Comparison of ENCODE assay signal across 1 cellular context in the genomic region with DNA sequence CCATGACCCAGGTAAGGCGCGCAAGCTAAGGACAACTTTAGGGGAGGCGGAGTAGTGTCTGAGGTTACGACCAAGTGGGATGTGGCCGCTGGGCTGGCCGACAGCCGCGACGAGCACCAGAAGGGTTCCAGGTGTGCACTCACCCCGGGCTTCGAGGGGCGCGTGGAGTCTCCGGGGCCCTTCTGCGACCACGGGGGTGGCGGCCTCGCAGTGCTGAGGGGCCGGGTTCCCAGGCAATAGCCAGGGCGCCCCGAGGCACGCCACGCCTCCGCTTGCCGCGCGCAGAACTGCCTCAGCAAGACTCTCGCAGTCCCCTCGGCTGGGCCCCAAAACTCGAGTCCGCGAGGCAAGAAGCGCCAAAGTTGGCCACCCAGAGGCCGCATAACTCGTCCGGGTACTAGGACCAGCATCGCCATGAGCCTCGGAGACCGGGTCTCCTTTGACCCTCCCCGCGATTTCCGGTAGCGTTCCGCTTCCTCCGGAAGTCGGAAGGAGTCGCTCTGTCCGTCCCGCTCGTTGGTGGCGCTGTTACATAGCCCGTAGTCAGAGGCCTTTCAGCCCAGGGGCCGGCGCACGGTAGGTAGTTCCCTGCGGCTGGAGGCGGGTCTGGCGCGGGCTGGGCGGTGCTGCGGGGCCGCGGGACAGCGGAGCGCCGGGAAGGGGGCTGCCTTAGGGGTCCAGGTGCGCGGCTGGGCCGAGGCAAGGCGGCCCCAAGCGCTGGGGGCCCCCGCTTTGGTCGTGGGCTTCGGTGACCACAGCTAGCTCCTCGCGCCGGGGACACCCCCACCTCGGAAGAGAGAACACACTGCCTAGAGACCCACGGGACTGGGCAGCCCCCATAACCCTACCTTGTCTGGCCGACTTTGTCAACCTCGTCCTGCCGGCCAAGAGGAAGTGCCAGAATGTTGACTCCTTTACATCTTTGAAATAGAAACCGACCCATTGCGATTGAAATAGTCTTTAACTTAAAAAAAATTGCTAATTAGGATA.
TF ChIP-seq lines count a peak whose summit lies in the region.

A gene with protein sequence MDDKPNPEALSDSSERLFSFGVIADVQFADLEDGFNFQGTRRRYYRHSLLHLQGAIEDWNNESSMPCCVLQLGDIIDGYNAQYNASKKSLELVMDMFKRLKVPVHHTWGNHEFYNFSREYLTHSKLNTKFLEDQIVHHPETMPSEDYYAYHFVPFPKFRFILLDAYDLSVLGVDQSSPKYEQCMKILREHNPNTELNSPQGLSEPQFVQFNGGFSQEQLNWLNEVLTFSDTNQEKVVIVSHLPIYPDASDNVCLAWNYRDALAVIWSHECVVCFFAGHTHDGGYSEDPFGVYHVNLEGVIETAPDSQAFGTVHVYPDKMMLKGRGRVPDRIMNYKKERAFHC (plus strand): TSS at position 503 of the 990 bp plus-strand sequence. CDS start 7,333 bp downstream, outside the sequence.
A gene (minus strand): TSS at position 442 of the 990 bp plus-strand sequence. CDS start 26 bp downstream, at position 416.

TF ChIP-seq in HepG2, 621 proteins besides CTCF, POLR2A, EP300 and RAD21 (continued from another document and continues in another):
- TF ChIP-seq, protein P1, sequence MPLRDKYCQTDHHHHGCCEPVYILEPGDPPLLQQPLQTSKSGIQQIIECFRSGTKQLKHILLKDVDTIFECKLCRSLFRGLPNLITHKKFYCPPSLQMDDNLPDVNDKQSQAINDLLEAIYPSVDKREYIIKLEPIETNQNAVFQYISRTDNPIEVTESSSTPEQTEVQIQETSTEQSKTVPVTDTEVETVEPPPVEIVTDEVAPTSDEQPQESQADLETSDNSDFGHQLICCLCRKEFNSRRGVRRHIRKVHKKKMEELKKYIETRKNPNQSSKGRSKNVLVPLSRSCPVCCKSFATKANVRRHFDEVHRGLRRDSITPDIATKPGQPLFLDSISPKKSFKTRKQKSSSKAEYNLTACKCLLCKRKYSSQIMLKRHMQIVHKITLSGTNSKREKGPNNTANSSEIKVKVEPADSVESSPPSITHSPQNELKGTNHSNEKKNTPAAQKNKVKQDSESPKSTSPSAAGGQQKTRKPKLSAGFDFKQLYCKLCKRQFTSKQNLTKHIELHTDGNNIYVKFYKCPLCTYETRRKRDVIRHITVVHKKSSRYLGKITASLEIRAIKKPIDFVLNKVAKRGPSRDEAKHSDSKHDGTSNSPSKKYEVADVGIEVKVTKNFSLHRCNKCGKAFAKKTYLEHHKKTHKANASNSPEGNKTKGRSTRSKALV (CRISPR knock-in tag; IDR thresholded peaks at IDR 0.05) = peak; percentile 80
- TF ChIP-seq ADNP (CRISPR knock-in tag; IDR thresholded peaks at IDR 0.05) (no peak), ZNF10 (CRISPR knock-in tag; IDR thresholded peaks at IDR 0.05; ENCODE audit: borderline replicate concordance, low read depth) (no peak), ZFYVE20 (CRISPR knock-in tag; IDR thresholded peaks at IDR 0.05; ENCODE audit: borderline replicate concordance, low read depth) (no peak; the same call in 1 of the 2 replicates), ZBTB7A (CRISPR knock-in tag; IDR thresholded peaks at IDR 0.05) (peak; percentile 91), CCDC6 (CRISPR knock-in tag; IDR thresholded peaks at IDR 0.05) (no peak), AGO1 (IDR thresholded peaks at IDR 0.05; ENCODE audit: low read depth, low read length, poor library complexity, severe bottlenecking) (peak; percentile 45), ZNF451 (CRISPR knock-in tag; IDR thresholded peaks at IDR 0.05) (peak; percentile 70; the same call in 1 of the 2 replicates), ZNF180 (CRISPR knock-in tag; IDR thresholded peaks at IDR 0.05; ENCODE audit: borderline replicate concordance, low read depth) (no peak), DNMT3B (CRISPR knock-in tag; conservative IDR thresholded peaks at IDR 0.05) (no peak), ZNF850 (CRISPR knock-in tag; conservative IDR thresholded peaks at IDR 0.05) (no peak), FOXO1 (CRISPR knock-in tag; IDR thresholded peaks at IDR 0.05) (no peak), JUND (CRISPR knock-in tag; IDR thresholded peaks at IDR 0.05) (peak; percentile 58; the same call in 1 of the 2 replicates), KAT8 (CRISPR knock-in tag; IDR thresholded peaks at IDR 0.05) (peak; percentile 96), ATAD3A (CRISPR knock-in tag; IDR thresholded peaks at IDR 0.05) (no peak), HMG20B (CRISPR knock-in tag; conservative IDR thresholded peaks at IDR 0.05) (no peak), ZNF543 (CRISPR knock-in tag; IDR thresholded peaks at IDR 0.05) (peak; percentile 80; the same call in 1 of the 2 replicates), ZNF431 (CRISPR knock-in tag; IDR thresholded peaks at IDR 0.05; ENCODE audit: borderline replicate concordance, low read depth) (peak; percentile 88), POLR2AphosphoS5 (IDR thresholded peaks at IDR 0.05; ENCODE audit: low read depth, low read length) (peak; percentile 78), ZNF746 (CRISPR knock-in tag; IDR thresholded peaks at IDR 0.05) (no peak), ZNF572 (CRISPR knock-in tag; IDR thresholded peaks at IDR 0.05) (no peak), HCFC1 (IDR thresholded peaks at IDR 0.05; ENCODE audit: low read depth, low read length) (peak; percentile 62), IRF2 (CRISPR knock-in tag; IDR thresholded peaks at IDR 0.05) (peak; percentile 94), ZNF3 (CRISPR knock-in tag; IDR thresholded peaks at IDR 0.05) (no peak), REPIN1 (CRISPR knock-in tag; IDR thresholded peaks at IDR 0.05; ENCODE audit: borderline replicate concordance, low read depth) (peak; percentile 84; the same call in 1 of the 2 replicates), ZNF333 (CRISPR knock-in tag; IDR thresholded peaks at IDR 0.05; ENCODE audit: borderline replicate concordance) (no peak), SOX5 (CRISPR knock-in tag; IDR thresholded peaks at IDR 0.05; ENCODE audit: borderline replicate concordance) (peak; percentile 57; the same call in 1 of the 2 replicates), EED (CRISPR knock-in tag; IDR thresholded peaks at IDR 0.05) (peak; percentile 90)
- TF ChIP-seq, protein P2, sequence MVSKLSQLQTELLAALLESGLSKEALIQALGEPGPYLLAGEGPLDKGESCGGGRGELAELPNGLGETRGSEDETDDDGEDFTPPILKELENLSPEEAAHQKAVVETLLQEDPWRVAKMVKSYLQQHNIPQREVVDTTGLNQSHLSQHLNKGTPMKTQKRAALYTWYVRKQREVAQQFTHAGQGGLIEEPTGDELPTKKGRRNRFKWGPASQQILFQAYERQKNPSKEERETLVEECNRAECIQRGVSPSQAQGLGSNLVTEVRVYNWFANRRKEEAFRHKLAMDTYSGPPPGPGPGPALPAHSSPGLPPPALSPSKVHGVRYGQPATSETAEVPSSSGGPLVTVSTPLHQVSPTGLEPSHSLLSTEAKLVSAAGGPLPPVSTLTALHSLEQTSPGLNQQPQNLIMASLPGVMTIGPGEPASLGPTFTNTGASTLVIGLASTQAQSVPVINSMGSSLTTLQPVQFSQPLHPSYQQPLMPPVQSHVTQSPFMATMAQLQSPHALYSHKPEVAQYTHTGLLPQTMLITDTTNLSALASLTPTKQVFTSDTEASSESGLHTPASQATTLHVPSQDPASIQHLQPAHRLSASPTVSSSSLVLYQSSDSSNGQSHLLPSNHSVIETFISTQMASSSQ (IDR thresholded peaks at IDR 0.05; ENCODE audit: low read depth) = no peak
- TF ChIP-seq, protein P2 (CRISPR knock-in tag; IDR thresholded peaks at IDR 0.05; ENCODE audit: borderline replicate concordance) = no peak; the same call in 1 of the 2 replicates
- TF ChIP-seq, protein P3, sequence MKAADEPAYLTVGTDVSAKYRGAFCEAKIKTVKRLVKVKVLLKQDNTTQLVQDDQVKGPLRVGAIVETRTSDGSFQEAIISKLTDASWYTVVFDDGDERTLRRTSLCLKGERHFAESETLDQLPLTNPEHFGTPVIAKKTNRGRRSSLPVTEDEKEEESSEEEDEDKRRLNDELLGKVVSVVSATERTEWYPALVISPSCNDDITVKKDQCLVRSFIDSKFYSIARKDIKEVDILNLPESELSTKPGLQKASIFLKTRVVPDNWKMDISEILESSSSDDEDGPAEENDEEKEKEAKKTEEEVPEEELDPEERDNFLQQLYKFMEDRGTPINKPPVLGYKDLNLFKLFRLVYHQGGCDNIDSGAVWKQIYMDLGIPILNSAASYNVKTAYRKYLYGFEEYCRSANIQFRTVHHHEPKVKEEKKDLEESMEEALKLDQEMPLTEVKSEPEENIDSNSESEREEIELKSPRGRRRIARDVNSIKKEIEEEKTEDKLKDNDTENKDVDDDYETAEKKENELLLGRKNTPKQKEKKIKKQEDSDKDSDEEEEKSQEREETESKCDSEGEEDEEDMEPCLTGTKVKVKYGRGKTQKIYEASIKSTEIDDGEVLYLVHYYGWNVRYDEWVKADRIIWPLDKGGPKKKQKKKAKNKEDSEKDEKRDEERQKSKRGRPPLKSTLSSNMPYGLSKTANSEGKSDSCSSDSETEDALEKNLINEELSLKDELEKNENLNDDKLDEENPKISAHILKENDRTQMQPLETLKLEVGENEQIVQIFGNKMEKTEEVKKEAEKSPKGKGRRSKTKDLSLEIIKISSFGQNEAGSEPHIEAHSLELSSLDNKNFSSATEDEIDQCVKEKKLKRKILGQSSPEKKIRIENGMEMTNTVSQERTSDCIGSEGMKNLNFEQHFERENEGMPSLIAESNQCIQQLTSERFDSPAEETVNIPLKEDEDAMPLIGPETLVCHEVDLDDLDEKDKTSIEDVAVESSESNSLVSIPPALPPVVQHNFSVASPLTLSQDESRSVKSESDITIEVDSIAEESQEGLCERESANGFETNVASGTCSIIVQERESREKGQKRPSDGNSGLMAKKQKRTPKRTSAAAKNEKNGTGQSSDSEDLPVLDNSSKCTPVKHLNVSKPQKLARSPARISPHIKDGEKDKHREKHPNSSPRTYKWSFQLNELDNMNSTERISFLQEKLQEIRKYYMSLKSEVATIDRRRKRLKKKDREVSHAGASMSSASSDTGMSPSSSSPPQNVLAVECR (CRISPR knock-in tag; IDR thresholded peaks at IDR 0.05; ENCODE audit: borderline replicate concordance) = peak; percentile 94
- TF ChIP-seq, protein P4, sequence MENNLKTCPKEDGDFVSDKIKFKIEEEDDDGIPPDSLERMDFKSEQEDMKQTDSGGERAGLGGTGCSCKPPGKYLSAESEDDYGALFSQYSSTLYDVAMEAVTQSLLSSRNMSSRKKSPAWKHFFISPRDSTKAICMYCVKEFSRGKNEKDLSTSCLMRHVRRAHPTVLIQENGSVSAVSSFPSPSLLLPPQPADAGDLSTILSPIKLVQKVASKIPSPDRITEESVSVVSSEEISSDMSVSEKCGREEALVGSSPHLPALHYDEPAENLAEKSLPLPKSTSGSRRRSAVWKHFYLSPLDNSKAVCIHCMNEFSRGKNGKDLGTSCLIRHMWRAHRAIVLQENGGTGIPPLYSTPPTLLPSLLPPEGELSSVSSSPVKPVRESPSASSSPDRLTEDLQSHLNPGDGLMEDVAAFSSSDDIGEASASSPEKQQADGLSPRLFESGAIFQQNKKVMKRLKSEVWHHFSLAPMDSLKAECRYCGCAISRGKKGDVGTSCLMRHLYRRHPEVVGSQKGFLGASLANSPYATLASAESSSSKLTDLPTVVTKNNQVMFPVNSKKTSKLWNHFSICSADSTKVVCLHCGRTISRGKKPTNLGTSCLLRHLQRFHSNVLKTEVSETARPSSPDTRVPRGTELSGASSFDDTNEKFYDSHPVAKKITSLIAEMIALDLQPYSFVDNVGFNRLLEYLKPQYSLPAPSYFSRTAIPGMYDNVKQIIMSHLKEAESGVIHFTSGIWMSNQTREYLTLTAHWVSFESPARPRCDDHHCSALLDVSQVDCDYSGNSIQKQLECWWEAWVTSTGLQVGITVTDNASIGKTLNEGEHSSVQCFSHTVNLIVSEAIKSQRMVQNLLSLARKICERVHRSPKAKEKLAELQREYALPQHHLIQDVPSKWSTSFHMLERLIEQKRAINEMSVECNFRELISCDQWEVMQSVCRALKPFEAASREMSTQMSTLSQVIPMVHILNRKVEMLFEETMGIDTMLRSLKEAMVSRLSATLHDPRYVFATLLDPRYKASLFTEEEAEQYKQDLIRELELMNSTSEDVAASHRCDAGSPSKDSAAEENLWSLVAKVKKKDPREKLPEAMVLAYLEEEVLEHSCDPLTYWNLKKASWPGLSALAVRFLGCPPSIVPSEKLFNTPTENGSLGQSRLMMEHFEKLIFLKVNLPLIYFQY (CRISPR knock-in tag; IDR thresholded peaks at IDR 0.05; ENCODE audit: borderline replicate concordance) = peak; percentile 54; the same call in 1 of the 2 replicates
- TF ChIP-seq, protein P5, sequence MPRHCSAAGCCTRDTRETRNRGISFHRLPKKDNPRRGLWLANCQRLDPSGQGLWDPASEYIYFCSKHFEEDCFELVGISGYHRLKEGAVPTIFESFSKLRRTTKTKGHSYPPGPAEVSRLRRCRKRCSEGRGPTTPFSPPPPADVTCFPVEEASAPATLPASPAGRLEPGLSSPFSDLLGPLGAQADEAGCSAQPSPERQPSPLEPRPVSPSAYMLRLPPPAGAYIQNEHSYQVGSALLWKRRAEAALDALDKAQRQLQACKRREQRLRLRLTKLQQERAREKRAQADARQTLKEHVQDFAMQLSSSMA (CRISPR knock-in tag; IDR thresholded peaks at IDR 0.05) = peak; percentile 94
- TF ChIP-seq, protein P6, sequence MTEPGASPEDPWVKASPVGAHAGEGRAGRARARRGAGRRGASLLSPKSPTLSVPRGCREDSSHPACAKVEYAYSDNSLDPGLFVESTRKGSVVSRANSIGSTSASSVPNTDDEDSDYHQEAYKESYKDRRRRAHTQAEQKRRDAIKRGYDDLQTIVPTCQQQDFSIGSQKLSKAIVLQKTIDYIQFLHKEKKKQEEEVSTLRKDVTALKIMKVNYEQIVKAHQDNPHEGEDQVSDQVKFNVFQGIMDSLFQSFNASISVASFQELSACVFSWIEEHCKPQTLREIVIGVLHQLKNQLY (CRISPR knock-in tag; IDR thresholded peaks at IDR 0.05) = no peak
- TF ChIP-seq, protein P7, sequence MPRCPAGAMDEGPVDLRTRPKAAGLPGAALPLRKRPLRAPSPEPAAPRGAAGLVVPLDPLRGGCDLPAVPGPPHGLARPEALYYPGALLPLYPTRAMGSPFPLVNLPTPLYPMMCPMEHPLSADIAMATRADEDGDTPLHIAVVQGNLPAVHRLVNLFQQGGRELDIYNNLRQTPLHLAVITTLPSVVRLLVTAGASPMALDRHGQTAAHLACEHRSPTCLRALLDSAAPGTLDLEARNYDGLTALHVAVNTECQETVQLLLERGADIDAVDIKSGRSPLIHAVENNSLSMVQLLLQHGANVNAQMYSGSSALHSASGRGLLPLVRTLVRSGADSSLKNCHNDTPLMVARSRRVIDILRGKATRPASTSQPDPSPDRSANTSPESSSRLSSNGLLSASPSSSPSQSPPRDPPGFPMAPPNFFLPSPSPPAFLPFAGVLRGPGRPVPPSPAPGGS (CRISPR knock-in tag; IDR thresholded peaks at IDR 0.05) = peak; percentile 61; the same call in 1 of the 2 replicates
